Comparison of ENCODE assay signal across 32 cellular contexts in the genomic region with DNA sequence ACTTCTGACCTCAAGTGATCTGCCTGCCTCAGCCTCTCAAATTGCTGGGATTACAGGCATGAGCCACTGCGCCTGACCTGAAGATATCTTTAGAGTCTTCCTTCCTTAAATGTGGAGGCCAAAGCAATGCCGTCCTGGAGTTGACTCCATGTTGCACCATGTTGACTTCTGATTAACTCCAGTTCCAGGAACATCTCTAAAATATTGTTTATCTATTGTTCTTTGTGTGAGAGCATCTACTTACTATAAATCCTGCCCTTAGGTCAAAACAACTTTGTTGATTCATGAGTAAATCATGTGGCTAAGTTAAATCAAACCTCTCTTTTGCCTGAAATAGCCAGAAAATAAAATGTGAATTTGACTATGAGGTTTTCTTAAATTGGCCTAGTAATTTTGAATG.
"Had no signal": no experiment of that assay in that cellular context is flagged by ENCODE, and none has a peak within 500 bp of the region (broad histone marks: within the 10 kb centered on the region; RNA-seq: fewer than 3 reads in every experiment).

No MANE protein-coding gene starts in this region.

- DNase-seq: activated B cell treated with CpG ODN at 0.5 μM for 24 hours; activated CD4-positive, alpha-beta memory T cell treated with anti-CD3 and anti-CD28 coated beads for 36 hours; activated CD4-positive, alpha-beta T cell treated with anti-CD3 and anti-CD28 coated beads for 4 hours; activated CD4-positive, alpha-beta T cell treated with anti-CD3 and anti-CD28 coated beads, Interleukin-2, amount 10 ng/mL, durations not matched to agents 24 days and 14 days; activated CD4-positive, alpha-beta T cell treated with anti-CD3 and anti-CD28 coated beads, Interleukin-2, amount 50 U/mL, for 1 hour; activated CD4-positive, alpha-beta T cell treated with anti-CD3 and anti-CD28 coated beads, Interleukin-2, amount 50 U/mL, for 4 hours; activated CD4-positive, CD25-positive, alpha-beta regulatory T cell treated with anti-CD3 and anti-CD28 coated beads, Interleukin-2, amount 50 U/mL, for 72 hours; activated CD8-positive, alpha-beta memory T cell treated with anti-CD3 and anti-CD28 coated beads, Interleukin-2, amount 50 U/mL, for 4 hours; activated CD8-positive, alpha-beta T cell treated with anti-CD3 and anti-CD28 coated beads for 36 hours; activated effector memory CD4-positive, alpha-beta T cell treated with anti-CD3 and anti-CD28 coated beads, Interleukin-2, amount 50 U/mL, for 16 hours; activated gamma-delta T cell treated with Interleukin-2 at 50 U/mL for 16 hours; activated naive CD4-positive, alpha-beta T cell treated with anti-CD3 and anti-CD28 coated beads, Interleukin-2, amount 10 ng/mL, durations not matched to agents 7 days and 5 days; activated naive CD4-positive, alpha-beta T cell treated with Interleukin-2 at 50 U/mL for 16 hours; activated naive CD8-positive, alpha-beta T cell treated with anti-CD3 and anti-CD28 coated beads, Interleukin-2, amount 10 ng/mL, durations not matched to agents 7 days and 5 days; activated naive CD8-positive, alpha-beta T cell treated with anti-CD3 and anti-CD28 coated beads, Interleukin-2, amount 50 U/mL, for 24 hours; activated T-cell treated with anti-CD3 and anti-CD28 coated beads for 4 hours; activated T-cell treated with anti-CD3 and anti-CD28 coated beads, Interleukin-2, amount 50 U/mL, for 1 hour; activated T-cell treated with anti-CD3 and anti-CD28 coated beads, Interleukin-2, amount 50 U/mL, for 4 hours; activated T-cell treated with anti-CD3 and anti-CD28 coated beads, Interleukin-2, amount 50 U/mL, for 72 hours; amygdala; anterior cingulate cortex; caudate nucleus; cerebellar nuclear complex; T-helper 1 cell; T-helper 2 cell; T-helper 9 cell had no signal

- ATAC-seq: activated CD8-positive, alpha-beta T cell treated with anti-CD3 and anti-CD28 coated beads for 36 hours; activated naive CD8-positive, alpha-beta T cell treated with anti-CD3 and anti-CD28 coated beads, Interleukin-2, amount 50 U/mL, for 24 hours; activated T-cell treated with anti-CD3 and anti-CD28 coated beads, Interleukin-2, amount 50 U/mL, for 4 hours; activated T-cell treated with anti-CD3 and anti-CD28 coated beads, Interleukin-2, amount 50 U/mL, for 72 hours; activated T-helper 17 cell treated with anti-CD3 and anti-CD28 coated beads, Interleukin-2, amount 50 U/mL, for 72 hours had no signal

- H3K9me3 ChIP-seq: ascending aorta had no signal

- H3K36me3 ChIP-seq: ascending aorta, cardiac muscle cell had no signal

- H3K4me3 ChIP-seq: ascending aorta, cardiac muscle cell had no signal

- H3K27ac ChIP-seq: ascending aorta, cardiac muscle cell, VCaP had no signal

- FAIRE-seq: bronchial epithelial cell, TTC549 had no signal

- H3K27me3 ChIP-seq: ascending aorta had no signal

- H3K4me1 ChIP-seq: ascending aorta had no signal
